Comparison of ENCODE assay signal across 20 cellular contexts in genomic region chr6:110650755-110651154, GRCh38.
A peak's percentile ranks its signal among the peaks of the same experiment; 100 is the strongest.
DNase-seq lines count a peak whose midpoint lies in the region; ATAC-seq and TF ChIP-seq lines count a peak whose summit lies in the region.
"Had no signal": no experiment of that assay in that cellular context is flagged by ENCODE, and none has a peak within 500 bp of the region (broad histone marks: within the 10 kb centered on the region; RNA-seq: fewer than 3 reads in every experiment).

No MANE protein-coding gene starts in this region.

- no peaks in the 10 kb centered on the region for H3K27me3 ChIP-seq in CD8-positive, alpha-beta T cell (ENCODE audit: insufficient read depth, low read length)
- no peaks in the 10 kb centered on the region for H3K27me3 ChIP-seq in H9 (ENCODE audit: insufficient read depth, low read length)
- H3K27me3 ChIP-seq: BLaER1, Peyer's patch, SJCRH30 had no signal

- no peaks in the 10 kb centered on the region for H3K27me3 Mint-ChIP-seq in CD8-positive, alpha-beta T cell (ENCODE audit: low read depth)
- no peaks in the 10 kb centered on the region for H3K27me3 Mint-ChIP-seq in H9 (ENCODE audit: low read depth)
- no peaks in the 10 kb centered on the region for H3K27me3 Mint-ChIP-seq in dendritic cell treated with granulocyte-macrophage colony-stimulating factor and Interleukin-4, amounts not matched to agents 40 ng/mL and 50 ng/mL, for 4 days
- H3K27me3 Mint-ChIP-seq in stimulated activated memory B cell treated with anti-CD40 and anti-IgM and Interleukin-4, amounts not matched to agents 10 μg/mL and 1 μg/mL and 100 μg/mL, for 72 hours = no peaks in the 10 kb centered on the region
- H3K27me3 Mint-ChIP-seq in activated CD8-positive, alpha-beta T cell treated with anti-CD3 and anti-CD28 coated beads for 36 hours = no peaks in the 10 kb centered on the region
- H3K27me3 Mint-ChIP-seq: CD4-positive, alpha-beta memory T cell had no signal

- H2BK5ac ChIP-seq in H9 (ENCODE audit: insufficient read length, low read length) = no peak overlapping the region

- peak overlapping the region; percentile 10 for H3K27ac Mint-ChIP-seq in CD8-positive, alpha-beta T cell
- peak overlapping the region in 2 of 3 experiments; percentile 11 to 55; a peak in 3 of 7 replicates for H3K27ac Mint-ChIP-seq in H9
- peak overlapping the region; percentile 1 for H3K27ac Mint-ChIP-seq in dendritic cell treated with granulocyte-macrophage colony-stimulating factor and Interleukin-4, amounts not matched to agents 40 ng/mL and 50 ng/mL, for 4 days
- H3K27ac Mint-ChIP-seq in stimulated activated memory B cell treated with anti-CD40 and anti-IgM and Interleukin-4, amounts not matched to agents 10 μg/mL and 1 μg/mL and 100 μg/mL, for 72 hours = peak overlapping the region; percentile 7
- H3K27ac Mint-ChIP-seq in activated CD8-positive, alpha-beta T cell treated with anti-CD3 and anti-CD28 coated beads for 36 hours = no peak overlapping the region

- no peaks in the 10 kb centered on the region for H3K4me1 ChIP-seq in CD8-positive, alpha-beta T cell (ENCODE audit: insufficient read depth, low read length)
- H3K4me1 ChIP-seq in H9 (ENCODE audit: insufficient read depth, low read length) = no peaks in the 10 kb centered on the region
- H3K4me1 ChIP-seq: BLaER1, Peyer's patch, SJCRH30 had no signal

- H3K18ac ChIP-seq in H9 (ENCODE audit: insufficient read length, low read depth, low read length) = no peak overlapping the region

- H4K20me1 ChIP-seq in H9 (ENCODE audit: control insufficient read depth, insufficient read depth, insufficient read length) = no peaks in the 10 kb centered on the region
- H4K20me1 ChIP-seq: BLaER1 had no signal

- no peaks in the 10 kb centered on the region for H3K79me1 ChIP-seq in H9 (ENCODE audit: insufficient read depth, low read depth, low read length, poor library complexity, severe bottlenecking)

- POLR2A ChIA-PET in CD8-positive, alpha-beta T cell (lab: Charles Lee) = no interaction called here
- POLR2A ChIA-PET in activated CD8-positive, alpha-beta T cell treated with anti-CD3 and anti-CD28 coated beads for 36 hours (lab: Charles Lee) = interaction anchor here (1.2 kb wide), 1 partner anchor 44 kb away, joined by 3 read pairs; no protein-coding TSS in a partner anchor

- H3K79me2 ChIP-seq in H9 (ENCODE audit: insufficient read depth, low read length) = no peaks in the 10 kb centered on the region

- no peaks in the 10 kb centered on the region for H3K4me1 Mint-ChIP-seq in CD8-positive, alpha-beta T cell (ENCODE audit: low read depth)
- peaks cover 4 to 10% of the 10 kb centered on the region in 2 experiments for H3K4me1 Mint-ChIP-seq in H9
- H3K4me1 Mint-ChIP-seq in dendritic cell treated with granulocyte-macrophage colony-stimulating factor and Interleukin-4, amounts not matched to agents 40 ng/mL and 50 ng/mL, for 4 days (ENCODE audit: low read depth) = peaks cover 8% of the 10 kb centered on the region
- peaks cover 5% of the 10 kb centered on the region for H3K4me1 Mint-ChIP-seq in stimulated activated memory B cell treated with anti-CD40 and anti-IgM and Interleukin-4, amounts not matched to agents 10 μg/mL and 1 μg/mL and 100 μg/mL, for 72 hours
- H3K4me1 Mint-ChIP-seq in activated CD8-positive, alpha-beta T cell treated with anti-CD3 and anti-CD28 coated beads for 36 hours (ENCODE audit: low read depth) = peaks cover 6% of the 10 kb centered on the region

- H3K9me3 ChIP-seq in CD8-positive, alpha-beta T cell (ENCODE audit: low read length) = no peaks in the 10 kb centered on the region
- no peaks in the 10 kb centered on the region for H3K9me3 ChIP-seq in H9 (ENCODE audit: control insufficient read depth, low read depth, low read length)
- H3K9me3 ChIP-seq: Peyer's patch, SJCRH30 had no signal

- H4K5ac ChIP-seq in H9 (ENCODE audit: insufficient read length, low read depth, low read length) = no peak overlapping the region

- DNase-seq in CD8-positive, alpha-beta T cell = no peak
- DNase-seq in H9 (no peak), NCI-H1092 (lab: John Stamatoyannopoulos, UW) (no peak)
- DNase-seq in activated CD8-positive, alpha-beta T cell treated with anti-CD3 and anti-CD28 coated beads for 36 hours = no peak
- DNase-seq: ACHN; CD4-positive, alpha-beta memory T cell; KG1; NCI-H1105; NCI-H2029 treated with DMSO at 0.1 percent for 48 hours; NCI-H2171; NCI-H345; NCI-H774; NK-92 treated with Interleukin-12 subunit alpha and Interleukin-12 subunit beta, amount 100 ng/mL, for 24 hours; Peyer's patch; SJCRH30 had no signal

- H2BK12ac ChIP-seq in H9 (ENCODE audit: insufficient read length, low read depth, low read length) = no peak overlapping the region

- intact Hi-C loops in CD8-positive, alpha-beta T cell (cut with DNase I, micrococcal nuclease) = no loop called here
- intact Hi-C loops in dendritic cell treated with granulocyte-macrophage colony-stimulating factor and Interleukin-4, amounts not matched to agents 40 ng/mL and 50 ng/mL, for 4 days (cut with micrococcal nuclease) = no loop called here
- intact Hi-C loops in activated CD8-positive, alpha-beta T cell treated with anti-CD3 and anti-CD28 coated beads for 36 hours (cut with micrococcal nuclease) = no loop called here

- H3K9me3 Mint-ChIP-seq in CD8-positive, alpha-beta T cell = no peaks in the 10 kb centered on the region
- no peaks in the 10 kb centered on the region for H3K9me3 Mint-ChIP-seq in H9
- peaks cover 16% of the 10 kb centered on the region for H3K9me3 Mint-ChIP-seq in dendritic cell treated with granulocyte-macrophage colony-stimulating factor and Interleukin-4, amounts not matched to agents 40 ng/mL and 50 ng/mL, for 4 days
- peaks cover 2% of the 10 kb centered on the region for H3K9me3 Mint-ChIP-seq in stimulated activated memory B cell treated with anti-CD40 and anti-IgM and Interleukin-4, amounts not matched to agents 10 μg/mL and 1 μg/mL and 100 μg/mL, for 72 hours
- no peaks in the 10 kb centered on the region for H3K9me3 Mint-ChIP-seq in activated CD8-positive, alpha-beta T cell treated with anti-CD3 and anti-CD28 coated beads for 36 hours
- H3K9me3 Mint-ChIP-seq: CD4-positive, alpha-beta memory T cell had no signal

- H3K4me3 Mint-ChIP-seq in CD8-positive, alpha-beta T cell = no peak overlapping the region
- no peak overlapping the region for H3K4me3 Mint-ChIP-seq in H9
- H3K4me3 Mint-ChIP-seq in dendritic cell treated with granulocyte-macrophage colony-stimulating factor and Interleukin-4, amounts not matched to agents 40 ng/mL and 50 ng/mL, for 4 days = no peak overlapping the region
- H3K4me3 Mint-ChIP-seq in stimulated activated memory B cell treated with anti-CD40 and anti-IgM and Interleukin-4, amounts not matched to agents 10 μg/mL and 1 μg/mL and 100 μg/mL, for 72 hours = no peak overlapping the region
- H3K4me3 Mint-ChIP-seq in activated CD8-positive, alpha-beta T cell treated with anti-CD3 and anti-CD28 coated beads for 36 hours = no peak overlapping the region
- H3K4me3 Mint-ChIP-seq: CD4-positive, alpha-beta memory T cell had no signal

- H3K36me3 Mint-ChIP-seq in CD8-positive, alpha-beta T cell = peaks cover 20% of the 10 kb centered on the region
- H3K36me3 Mint-ChIP-seq in H9 (ENCODE audit: insufficient read depth in 1 of 3, low read depth in 3 of 3) = peaks cover 0 to 12% (median 0%) of the 10 kb centered on the region in 3 experiments; a peak in 2 of 7 replicates
- peaks cover 42% of the 10 kb centered on the region for H3K36me3 Mint-ChIP-seq in dendritic cell treated with granulocyte-macrophage colony-stimulating factor and Interleukin-4, amounts not matched to agents 40 ng/mL and 50 ng/mL, for 4 days (ENCODE audit: low read depth)
- H3K36me3 Mint-ChIP-seq in stimulated activated memory B cell treated with anti-CD40 and anti-IgM and Interleukin-4, amounts not matched to agents 10 μg/mL and 1 μg/mL and 100 μg/mL, for 72 hours = peaks cover 45% of the 10 kb centered on the region
- H3K36me3 Mint-ChIP-seq in activated CD8-positive, alpha-beta T cell treated with anti-CD3 and anti-CD28 coated beads for 36 hours (ENCODE audit: low read depth) = peaks cover 6% of the 10 kb centered on the region

- H2BK120ac ChIP-seq in H9 (ENCODE audit: low read depth, low read length, poor library complexity, severe bottlenecking) = no peak overlapping the region

- H2BK15ac ChIP-seq in H9 (ENCODE audit: low read depth, low read length) = no peak overlapping the region

- no peak overlapping the region for H3K56ac ChIP-seq in H9 (ENCODE audit: insufficient read length, low read depth, low read length)

- H2AFZ ChIP-seq in H9 (ENCODE audit: low read length) = no peak overlapping the region

- TF ChIP-seq CTCF in CD8-positive, alpha-beta T cell (IDR thresholded peaks at IDR 0.05) = no peak
- TF ChIP-seq CTCF in H9 (conservative IDR thresholded peaks at IDR 0.05) = no peak
- TF ChIP-seq CTCF in activated CD8-positive, alpha-beta T cell treated with anti-CD3 and anti-CD28 coated beads for 36 hours (IDR thresholded peaks at IDR 0.05) = no peak

- no peak overlapping the region for H3K27ac ChIP-seq in CD8-positive, alpha-beta T cell (ENCODE audit: low read depth, low read length)
- no peak overlapping the region for H3K27ac ChIP-seq in H9 (ENCODE audit: insufficient read length, low read depth, low read length)
- H3K27ac ChIP-seq: BLaER1, HL-60, Peyer's patch, SJCRH30 had no signal

- H2AK5ac ChIP-seq in H9 (ENCODE audit: insufficient read length, low read length) = no peak overlapping the region

- H3K23me2 ChIP-seq in H9 (ENCODE audit: insufficient read length, low read depth, low read length, poor library complexity, severe bottlenecking) = no peaks in the 10 kb centered on the region

- no peak overlapping the region for H2BK20ac ChIP-seq in H9 (ENCODE audit: low read depth, low read length, poor library complexity, severe bottlenecking)

- CTCF ChIA-PET in CD8-positive, alpha-beta T cell (lab: Charles Lee) = no interaction called here
- CTCF ChIA-PET in activated CD8-positive, alpha-beta T cell treated with anti-CD3 and anti-CD28 coated beads for 36 hours (lab: Charles Lee) = no interaction called here

- no peak overlapping the region for H3K14ac ChIP-seq in H9 (ENCODE audit: insufficient read depth, low read length)

- no peaks in the 10 kb centered on the region for H3K36me3 ChIP-seq in CD8-positive, alpha-beta T cell (ENCODE audit: insufficient read depth, low read length)
- H3K36me3 ChIP-seq: SJCRH30 had no signal

- H3K4ac ChIP-seq in H9 (ENCODE audit: low read depth, low read length) = no peak overlapping the region

- ATAC-seq in CD8-positive, alpha-beta T cell = no peak
- no peak for ATAC-seq in stimulated activated memory B cell treated with anti-CD40 and anti-IgM and Interleukin-4, amounts not matched to agents 10 μg/mL and 1 μg/mL and 100 μg/mL, for 72 hours
- no peak for ATAC-seq in activated CD8-positive, alpha-beta T cell treated with anti-CD3 and anti-CD28 coated beads for 36 hours
- ATAC-seq in GM21737 (IDR thresholded peaks at IDR 0.05; ENCODE audit: unreplicated experiment) = no peak

- WGBS in H9 (ENCODE audit: extremely low coverage, insufficient read length, low lambda C conversion rate) = no CpG with 5 or more reads among the region's 4 CpGs

- no peak overlapping the region for H3T11ph ChIP-seq in H9 (ENCODE audit: low read length)

- no peak overlapping the region for H3K4me2 ChIP-seq in H9 (ENCODE audit: insufficient read depth, insufficient read length, low read length)
- H3K4me2 ChIP-seq: BLaER1 had no signal

- H3K23ac ChIP-seq in H9 (ENCODE audit: insufficient read length, low read depth, low read length) = no peak overlapping the region

- H4K91ac ChIP-seq in H9 (ENCODE audit: insufficient read length, low read depth, low read length) = no peak overlapping the region

- H3K9ac ChIP-seq in H9 (ENCODE audit: extremely low read depth, insufficient read length, low read length) = no peak overlapping the region
- H3K9ac ChIP-seq: BLaER1 had no signal

- H3K4me3 ChIP-seq in CD8-positive, alpha-beta T cell (ENCODE audit: low read depth, low read length) = no peak overlapping the region
- H3K4me3 ChIP-seq: BLaER1, Peyer's patch, SJCRH30 had no signal

- no peak overlapping the region for H4K8ac ChIP-seq in H9 (replicated peaks; ENCODE audit: insufficient read length, low read depth, low read length)
